Comparison of ENCODE assay signal across 1 cellular context in the genomic region with DNA sequence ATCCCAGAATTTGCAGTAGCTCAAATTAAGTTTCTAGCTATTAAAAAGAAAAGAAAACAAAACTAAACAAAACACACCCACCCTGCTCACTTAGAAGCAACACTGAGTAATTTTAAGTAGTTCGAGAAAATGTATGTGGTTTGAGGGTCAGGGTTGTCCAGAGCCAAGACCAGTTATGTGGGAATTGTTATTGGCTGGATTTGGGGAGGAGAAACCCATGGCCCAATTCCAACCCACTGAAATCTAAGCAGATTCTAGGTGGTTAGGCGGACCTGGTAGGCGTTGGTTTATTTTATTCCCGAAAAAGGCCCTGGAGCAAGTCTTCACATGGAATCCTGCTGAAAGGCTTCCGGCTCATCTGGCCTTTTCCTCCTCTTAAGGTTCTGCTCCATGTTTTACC.
TF ChIP-seq lines count a peak whose summit lies in the region.

No MANE protein-coding gene starts in this region.

TF ChIP-seq in HEK293, 187 proteins besides CTCF, POLR2A, EP300 and RAD21 (continued from another document):
- TF ChIP-seq, protein P1, sequence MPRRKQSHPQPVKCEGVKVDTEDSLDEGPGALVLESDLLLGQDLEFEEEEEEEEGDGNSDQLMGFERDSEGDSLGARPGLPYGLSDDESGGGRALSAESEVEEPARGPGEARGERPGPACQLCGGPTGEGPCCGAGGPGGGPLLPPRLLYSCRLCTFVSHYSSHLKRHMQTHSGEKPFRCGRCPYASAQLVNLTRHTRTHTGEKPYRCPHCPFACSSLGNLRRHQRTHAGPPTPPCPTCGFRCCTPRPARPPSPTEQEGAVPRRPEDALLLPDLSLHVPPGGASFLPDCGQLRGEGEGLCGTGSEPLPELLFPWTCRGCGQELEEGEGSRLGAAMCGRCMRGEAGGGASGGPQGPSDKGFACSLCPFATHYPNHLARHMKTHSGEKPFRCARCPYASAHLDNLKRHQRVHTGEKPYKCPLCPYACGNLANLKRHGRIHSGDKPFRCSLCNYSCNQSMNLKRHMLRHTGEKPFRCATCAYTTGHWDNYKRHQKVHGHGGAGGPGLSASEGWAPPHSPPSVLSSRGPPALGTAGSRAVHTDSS (tag by site-specific recombination; IDR thresholded peaks at IDR 0.05): no peak
- TF ChIP-seq ZFHX2 (tag by site-specific recombination; conservative IDR thresholded peaks at IDR 0.05): peak; percentile 72
